In the genomic region with DNA sequence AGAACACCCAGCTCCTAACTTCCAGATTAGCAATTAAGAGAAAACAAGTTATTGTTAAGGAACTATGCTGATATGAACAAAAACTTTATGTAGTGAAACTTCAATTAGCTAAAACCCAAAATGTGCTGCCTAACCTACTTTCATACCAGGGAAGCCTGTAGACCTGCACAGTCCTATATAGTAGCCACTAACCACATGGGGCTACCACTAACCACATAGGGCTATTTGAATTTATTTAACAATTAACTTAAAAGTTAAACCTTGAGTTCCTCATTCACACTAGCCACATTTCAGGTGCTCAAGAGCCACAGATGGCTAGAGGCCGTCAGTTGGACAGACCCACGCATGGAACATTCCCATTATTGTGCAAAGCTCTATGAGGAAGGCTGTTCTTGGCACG, we compare ENCODE assay signal across 16 cellular contexts.
DNase-seq lines count a peak whose midpoint lies in the region; ATAC-seq and TF ChIP-seq lines count a peak whose summit lies in the region.
"Had no signal": no experiment of that assay in that cellular context is flagged by ENCODE, and none has a peak within 500 bp of the region (broad histone marks: within the 10 kb centered on the region; RNA-seq: fewer than 3 reads in every experiment).

No MANE protein-coding gene starts in this region.

- no peaks in the 10 kb centered on the region for H3K27me3 Mint-ChIP-seq in activated CD8-positive, alpha-beta memory T cell treated with anti-CD3 and anti-CD28 coated beads, Interleukin-2, amount 10 ng/mL, durations not matched to agents 7 days and 5 days
- H3K27me3 Mint-ChIP-seq in effector memory CD8-positive, alpha-beta T cell, result no peaks in the 10 kb centered on the region
- H3K27me3 Mint-ChIP-seq in activated CD8-positive, alpha-beta T cell treated with anti-CD3 and anti-CD28 coated beads for 36 hours, result no peaks in the 10 kb centered on the region
- H3K27me3 Mint-ChIP-seq: CD4-positive, alpha-beta T cell had no signal

- ATAC-seq in GM19395 (IDR thresholded peaks at IDR 0.05; ENCODE audit: unreplicated experiment) (peak; percentile 74), HG02623 (IDR thresholded peaks at IDR 0.05; ENCODE audit: unreplicated experiment) (peak; percentile 75), HG03378 (IDR thresholded peaks at IDR 0.05; ENCODE audit: unreplicated experiment) (peak; percentile 69)
- no peak for ATAC-seq in activated CD8-positive, alpha-beta memory T cell treated with anti-CD3 and anti-CD28 coated beads, Interleukin-2, amount 10 ng/mL, durations not matched to agents 7 days and 5 days
- ATAC-seq in effector memory CD8-positive, alpha-beta T cell (replicated peaks), result no peak
- ATAC-seq in activated CD8-positive, alpha-beta T cell treated with anti-CD3 and anti-CD28 coated beads for 36 hours, result no peak
- ATAC-seq: K562 had no signal

- DNase-seq in KG1 (lab: John Stamatoyannopoulos, UW), result no peak
- no peak for DNase-seq in activated CD8-positive, alpha-beta memory T cell treated with anti-CD3 and anti-CD28 coated beads, Interleukin-2, amount 10 ng/mL, durations not matched to agents 7 days and 5 days
- DNase-seq in effector memory CD8-positive, alpha-beta T cell, result no peak
- DNase-seq in activated CD8-positive, alpha-beta T cell treated with anti-CD3 and anti-CD28 coated beads for 36 hours, result no peak
- DNase-seq: activated CD4-positive, CD25-positive, alpha-beta regulatory T cell treated with anti-CD3 and anti-CD28 coated beads, Interleukin-2, amount 50 U/mL, for 72 hours; CD4-positive, alpha-beta T cell; dermis blood vessel endothelial cell; GDM1; mammary epithelial cell; NCI-H2029; NK-92 treated with Interleukin-12 subunit alpha and Interleukin-12 subunit beta, amount 100 ng/mL, for 24 hours had no signal

- TF ChIP-seq CTCF in activated CD8-positive, alpha-beta T cell treated with anti-CD3 and anti-CD28 coated beads for 36 hours (IDR thresholded peaks at IDR 0.05), result no peak

- H3K27ac Mint-ChIP-seq in activated CD8-positive, alpha-beta memory T cell treated with anti-CD3 and anti-CD28 coated beads, Interleukin-2, amount 10 ng/mL, durations not matched to agents 7 days and 5 days, result no peak overlapping the region
- no peak overlapping the region for H3K27ac Mint-ChIP-seq in effector memory CD8-positive, alpha-beta T cell
- H3K27ac Mint-ChIP-seq in activated CD8-positive, alpha-beta T cell treated with anti-CD3 and anti-CD28 coated beads for 36 hours, result no peak overlapping the region
- H3K27ac Mint-ChIP-seq: activated T-helper 1 cell treated with anti-CD3 and anti-CD28 coated beads, Interleukin-12 subunit alpha, Interleukin-12 subunit beta, Interleukin-2, Interleukin-4 antibody, amounts not matched to agents 30 ng/mL and 10 ng/mL and 1 ng/mL, durations not matched to agents 14 hours and 24 hours and 36 hours; CD4-positive, alpha-beta T cell had no signal

- no peaks in the 10 kb centered on the region for H3K36me3 Mint-ChIP-seq in activated CD8-positive, alpha-beta memory T cell treated with anti-CD3 and anti-CD28 coated beads, Interleukin-2, amount 10 ng/mL, durations not matched to agents 7 days and 5 days
- H3K36me3 Mint-ChIP-seq in effector memory CD8-positive, alpha-beta T cell (ENCODE audit: insufficient read depth), result no peaks in the 10 kb centered on the region
- H3K36me3 Mint-ChIP-seq in activated CD8-positive, alpha-beta T cell treated with anti-CD3 and anti-CD28 coated beads for 36 hours (ENCODE audit: low read depth), result no peaks in the 10 kb centered on the region

- H3K9me3 Mint-ChIP-seq in activated CD8-positive, alpha-beta memory T cell treated with anti-CD3 and anti-CD28 coated beads, Interleukin-2, amount 10 ng/mL, durations not matched to agents 7 days and 5 days (ENCODE audit: low read depth), result peaks cover 8% of the 10 kb centered on the region
- H3K9me3 Mint-ChIP-seq in effector memory CD8-positive, alpha-beta T cell, result peaks cover 10 to 18% of the 10 kb centered on the region in 2 donors
- H3K9me3 Mint-ChIP-seq in activated CD8-positive, alpha-beta T cell treated with anti-CD3 and anti-CD28 coated beads for 36 hours, result peaks cover 16% of the 10 kb centered on the region

- CTCF ChIA-PET in activated CD8-positive, alpha-beta memory T cell treated with anti-CD3 and anti-CD28 coated beads, Interleukin-2, amount 10 ng/mL, durations not matched to agents 7 days and 5 days (lab: Charles Lee), result no interaction called here
- CTCF ChIA-PET in activated CD8-positive, alpha-beta T cell treated with anti-CD3 and anti-CD28 coated beads for 36 hours (lab: Charles Lee), result no interaction called here

- no peak overlapping the region for H3K4me3 Mint-ChIP-seq in activated CD8-positive, alpha-beta memory T cell treated with anti-CD3 and anti-CD28 coated beads, Interleukin-2, amount 10 ng/mL, durations not matched to agents 7 days and 5 days
- H3K4me3 Mint-ChIP-seq in effector memory CD8-positive, alpha-beta T cell, result no peak overlapping the region
- no peak overlapping the region for H3K4me3 Mint-ChIP-seq in activated CD8-positive, alpha-beta T cell treated with anti-CD3 and anti-CD28 coated beads for 36 hours
- H3K4me3 Mint-ChIP-seq: activated T-helper 1 cell treated with anti-CD3 and anti-CD28 coated beads, Interleukin-12 subunit alpha, Interleukin-12 subunit beta, Interleukin-2, Interleukin-4 antibody, amounts not matched to agents 30 ng/mL and 10 ng/mL and 1 ng/mL, durations not matched to agents 14 hours and 24 hours and 36 hours; CD4-positive, alpha-beta T cell had no signal

- POLR2A ChIA-PET in activated CD8-positive, alpha-beta T cell treated with anti-CD3 and anti-CD28 coated beads for 36 hours (lab: Charles Lee), result no interaction called here

- intact Hi-C loops in activated CD8-positive, alpha-beta T cell treated with anti-CD3 and anti-CD28 coated beads for 36 hours (cut with micrococcal nuclease), result no loop called here

- no peaks in the 10 kb centered on the region for H3K4me1 Mint-ChIP-seq in activated CD8-positive, alpha-beta memory T cell treated with anti-CD3 and anti-CD28 coated beads, Interleukin-2, amount 10 ng/mL, durations not matched to agents 7 days and 5 days
- H3K4me1 Mint-ChIP-seq in effector memory CD8-positive, alpha-beta T cell (ENCODE audit: low read depth in 2 of 2), result no peaks in the 10 kb centered on the region
- no peaks in the 10 kb centered on the region for H3K4me1 Mint-ChIP-seq in activated CD8-positive, alpha-beta T cell treated with anti-CD3 and anti-CD28 coated beads for 36 hours (ENCODE audit: low read depth)

Comparison
In these comparisons a context has a peak if more than half of its experiments do, and no peak if none do; other contexts are left out.
1. ATAC-seq: peak in GM19395 (single experiment), HG02623 (single experiment) and HG03378 (single experiment); none in activated CD8-positive, alpha-beta memory T cell treated with anti-CD3 and anti-CD28 coated beads, Interleukin-2, amount 10 ng/mL, durations not matched to agents 7 days and 5 days (single experiment), effector memory CD8-positive, alpha-beta T cell (single experiment) and activated CD8-positive, alpha-beta T cell treated with anti-CD3 and anti-CD28 coated beads for 36 hours (single experiment).